In the genomic region with DNA sequence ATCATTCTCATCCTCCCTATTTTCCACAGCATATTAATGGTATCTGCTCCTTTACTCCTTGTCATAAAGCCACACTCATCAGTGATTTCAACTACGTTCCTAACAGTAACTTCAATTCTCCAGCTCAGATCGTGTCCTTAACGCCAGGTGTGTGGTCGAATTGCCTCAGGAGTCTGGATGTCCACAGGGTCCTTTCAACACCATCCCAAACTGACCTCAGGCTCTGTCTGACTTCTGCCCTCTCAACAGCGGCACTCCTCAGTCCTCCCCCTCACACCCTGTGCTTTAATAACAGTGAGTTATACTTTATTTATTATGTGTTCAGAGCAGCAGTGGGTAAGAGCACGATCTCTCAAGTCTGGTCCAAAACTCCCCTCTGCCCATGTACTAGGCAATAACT, we compare ENCODE assay signal across 19 cellular contexts. TPM values are rescaled to one million over a fixed set of nuclear protein-coding genes. Genes with fewer than 3 reads are reported as not detected.
A peak's percentile ranks its signal among the peaks of the same experiment; 100 is the strongest.
DNase-seq lines count a peak whose midpoint lies in the region; ATAC-seq and TF ChIP-seq lines count a peak whose summit lies in the region.
"Had no signal": no experiment of that assay in that cellular context is flagged by ENCODE, and none has a peak within 500 bp of the region (broad histone marks: within the 10 kb centered on the region; RNA-seq: fewer than 3 reads in every experiment).

No MANE protein-coding gene starts in this region.

- no peak overlapping the region for H3K18ac ChIP-seq in IMR-90 (ENCODE audit: low read depth, low read length)

- no peaks in the 10 kb centered on the region; the same call in 1 of the 2 replicates for H4K20me1 ChIP-seq in IMR-90 (ENCODE audit: insufficient read depth, low read length)
- H4K20me1 ChIP-seq: BLaER1 treated with 17β-estradiol and CSF1 and Interleukin-3, amounts not matched to agents 10 nM and 100 nM had no signal

- TF ChIP-seq CTCF in IMR-90 (conservative IDR thresholded peaks at IDR 0.05; ENCODE audit: low read depth, low read length), result no peak
- TF ChIP-seq CTCF in nephron (IDR thresholded peaks at IDR 0.05; ENCODE audit: unreplicated experiment in 3 of 3), result no peak
- TF ChIP-seq CTCF in left ventricle myocardium inferior (IDR thresholded peaks at IDR 0.05; ENCODE audit: borderline replicate concordance), result no peak

- H4K5ac ChIP-seq in IMR-90 (ENCODE audit: low read depth, low read length), result no peak overlapping the region

- POLR2A ChIA-PET in IMR-90 (lab: Charles Lee; ENCODE audit: unreplicated experiment), result no interaction called here
- POLR2A ChIA-PET in CD4-positive, alpha-beta memory T cell (lab: Charles Lee; ENCODE audit: partially characterized antibody), result no interaction called here

- no peak overlapping the region for H4K8ac ChIP-seq in IMR-90 (ENCODE audit: low read depth in 2 of 2, low read length in 2 of 2)

- H4K91ac ChIP-seq in IMR-90 (ENCODE audit: insufficient read depth, low read depth, low read length), result no peak overlapping the region

- no peak overlapping the region for H3K56ac ChIP-seq in IMR-90 (ENCODE audit: extremely low read depth, insufficient read depth, low read length)

- peak overlapping the region; percentile 75 for H2AK9ac ChIP-seq in IMR-90 (replicated peaks; ENCODE audit: low read depth, low read length, poor library complexity)

- BruUV-seq in IMR-90 (replicated peaks; lab: Mats Ljungman, UMichigan), result no TSS peak

- no peak overlapping the region for H3K4ac ChIP-seq in IMR-90 (ENCODE audit: low read depth, low read length)

- no peak for TF ChIP-seq POLR2A in IMR-90 (IDR thresholded peaks at IDR 0.05; ENCODE audit: low read depth, low read length)

- dilution Hi-C loops in IMR-90 (cut with HindIII; ENCODE audit: low sequenced_read_pairs, unreplicated experiment), result no loop called here

- H3K4me1 ChIP-seq in IMR-90 (ENCODE audit: control insufficient read depth, insufficient read depth, low read length) (no peaks in the 10 kb centered on the region), left ventricle myocardium inferior (peaks cover 12% of the 10 kb centered on the region)
- H3K4me1 ChIP-seq in CD4-positive, alpha-beta memory T cell (ENCODE audit: insufficient read depth, low read length), result no peaks in the 10 kb centered on the region

- no peak overlapping the region for H3K23ac ChIP-seq in IMR-90 (ENCODE audit: low read depth, low read length)

- WGBS in IMR-90 (ENCODE audit: extremely low coverage in 2 of 2, insufficient read length in 1 of 2), 2 experiments, result 100% methylated on average over 1 of the region's 6 CpGs; no CpG with 5 or more reads in 1 of the 2 experiments

- no peak overlapping the region for H3K4me2 ChIP-seq in IMR-90 (ENCODE audit: low read depth, low read length)
- H3K4me2 ChIP-seq: BLaER1 treated with 17β-estradiol and CSF1 and Interleukin-3, amounts not matched to agents 10 nM and 100 nM had no signal

- no peak overlapping the region for H3K4me3 Mint-ChIP-seq in nephron
- H3K4me3 Mint-ChIP-seq in stimulated activated effector memory CD8-positive, alpha-beta T cell treated with anti-CD3 and anti-CD28 coated beads, Interleukin-12 subunit alpha, Interleukin-12 subunit beta, amount 100 ng/mL, for 72 hours, result no peak overlapping the region
- H3K4me3 Mint-ChIP-seq in CD4-positive, alpha-beta memory T cell, result no peak overlapping the region
- H3K4me3 Mint-ChIP-seq: B cell; CD4-positive, alpha-beta T cell; CD8-positive, alpha-beta memory T cell had no signal

- no peak overlapping the region for H3K14ac ChIP-seq in IMR-90 (replicated peaks; ENCODE audit: low read depth, low read length)

- H2AK5ac ChIP-seq in IMR-90 (ENCODE audit: low read depth, low read length), result no peak overlapping the region

- in situ Hi-C loops in IMR-90 (cut with MboI; ENCODE audit: low sequenced_read_pairs), result no loop called here

- no peak overlapping the region for H3K9ac ChIP-seq in IMR-90 (ENCODE audit: low read depth, low read length)
- H3K9ac ChIP-seq: BLaER1 treated with 17β-estradiol and CSF1 and Interleukin-3, amounts not matched to agents 10 nM and 100 nM had no signal

- ATAC-seq in IMR-90 (ENCODE audit: low read depth), result no peak
- ATAC-seq in stimulated activated effector memory CD8-positive, alpha-beta T cell treated with anti-CD3 and anti-CD28 coated beads, Interleukin-12 subunit alpha, Interleukin-12 subunit beta, amount 100 ng/mL, for 72 hours, result peak; percentile 8

- H3K9me3 ChIP-seq in IMR-90 (ENCODE audit: control insufficient read depth, insufficient read depth, low read length) (no peaks in the 10 kb centered on the region), left ventricle myocardium inferior (replicated peaks) (no peaks in the 10 kb centered on the region)
- no peaks in the 10 kb centered on the region for H3K9me3 ChIP-seq in CD4-positive, alpha-beta memory T cell (ENCODE audit: control insufficient read depth in 1 of 2, low read length in 2 of 2)

- H3K9me1 ChIP-seq in IMR-90 (ENCODE audit: insufficient read depth, low read length), result 0 out of 2 replicates have a peak, but pooled peaks cover 3% of the 10 kb centered on the region

- H3K9me3 Mint-ChIP-seq in nephron, result peaks cover 7% of the 10 kb centered on the region
- H3K9me3 Mint-ChIP-seq in stimulated activated effector memory CD8-positive, alpha-beta T cell treated with anti-CD3 and anti-CD28 coated beads, Interleukin-12 subunit alpha, Interleukin-12 subunit beta, amount 100 ng/mL, for 72 hours, result no peaks in the 10 kb centered on the region
- H3K9me3 Mint-ChIP-seq in CD4-positive, alpha-beta memory T cell, result peaks cover 0 to 2% (median 0%) of the 10 kb centered on the region in 8 donors
- H3K9me3 Mint-ChIP-seq: CD4-positive, alpha-beta T cell; CD8-positive, alpha-beta memory T cell had no signal

- H2BK20ac ChIP-seq in IMR-90 (ENCODE audit: low read depth, low read length), result no peak overlapping the region

- no peak for TF ChIP-seq RAD21 in IMR-90 (IDR thresholded peaks at IDR 0.05; ENCODE audit: low read length)

- H3K4me3 ChIP-seq in IMR-90 (ENCODE audit: insufficient read depth, low read depth, low read length) (no peak overlapping the region), left ventricle myocardium inferior (no peak overlapping the region)
- H3K4me3 ChIP-seq in CD4-positive, alpha-beta memory T cell (ENCODE audit: low read length in 2 of 2), result no peak overlapping the region
- H3K4me3 ChIP-seq: BLaER1 treated with 17β-estradiol and CSF1 and Interleukin-3, amounts not matched to agents 10 nM and 100 nM had no signal

- peaks cover 36% of the 10 kb centered on the region for H3K36me3 ChIP-seq in IMR-90 (ENCODE audit: control insufficient read depth, insufficient read depth, low read length)
- H3K36me3 ChIP-seq in left ventricle myocardium inferior, result peaks cover 57% of the 10 kb centered on the region
- H3K36me3 ChIP-seq in CD4-positive, alpha-beta memory T cell (ENCODE audit: insufficient read depth, low read length), result no peaks in the 10 kb centered on the region

- no peak overlapping the region for H2BK15ac ChIP-seq in IMR-90 (ENCODE audit: low read depth, low read length)

- no peak overlapping the region for H3K27ac ChIP-seq in IMR-90 (ENCODE audit: insufficient read depth, low read length)
- peak overlapping the region; percentile 82 for H3K27ac ChIP-seq in epithelial cell of prostate
- H3K27ac ChIP-seq in left ventricle myocardium inferior (replicated peaks), result no peak overlapping the region
- no peak overlapping the region for H3K27ac ChIP-seq in CD4-positive, alpha-beta memory T cell (ENCODE audit: low read depth, low read length)
- H3K27ac ChIP-seq: BLaER1 treated with 17β-estradiol and CSF1 and Interleukin-3, amounts not matched to agents 10 nM and 100 nM; C4-2B had no signal

- no peak overlapping the region for H2BK5ac ChIP-seq in IMR-90 (ENCODE audit: low read depth, low read length, poor library complexity, severe bottlenecking)

- H3K27me3 ChIP-seq in IMR-90 (ENCODE audit: control insufficient read depth, insufficient read depth, low read length) (no peaks in the 10 kb centered on the region), left ventricle myocardium inferior (ENCODE audit: low read depth) (no peaks in the 10 kb centered on the region)
- H3K27me3 ChIP-seq in CD4-positive, alpha-beta memory T cell (ENCODE audit: insufficient read depth, low read length), result no peaks in the 10 kb centered on the region
- H3K27me3 ChIP-seq: BLaER1 treated with 17β-estradiol and CSF1 and Interleukin-3, amounts not matched to agents 10 nM and 100 nM had no signal

- no peaks in the 10 kb centered on the region for H3K27me3 Mint-ChIP-seq in nephron (ENCODE audit: low read depth)
- H3K27me3 Mint-ChIP-seq in CD4-positive, alpha-beta memory T cell, result no peaks in the 10 kb centered on the region
- H3K27me3 Mint-ChIP-seq: B cell; CD4-positive, alpha-beta T cell had no signal

- peak overlapping the region in 2 of 3 experiments; percentile 0 to 1 for H3K27ac Mint-ChIP-seq in nephron
- no peak overlapping the region for H3K27ac Mint-ChIP-seq in stimulated activated effector memory CD8-positive, alpha-beta T cell treated with anti-CD3 and anti-CD28 coated beads, Interleukin-12 subunit alpha, Interleukin-12 subunit beta, amount 100 ng/mL, for 72 hours
- H3K27ac Mint-ChIP-seq in CD4-positive, alpha-beta memory T cell, result peak overlapping the region in 1 of 7 donors; percentile 76
- H3K27ac Mint-ChIP-seq: B cell; CD4-positive, alpha-beta T cell; CD8-positive, alpha-beta memory T cell had no signal

- DNase-seq in IMR-90 (no peak), epithelial cell of prostate (ENCODE audit: low read depth, low spot score) (no peak), NCI-H2227 treated with DMSO at 0.1 percent for 48 hours (lab: John Stamatoyannopoulos, UW) (no peak), left ventricle myocardium inferior (no peak), NCI-H226 (no peak)
- DNase-seq in stimulated activated effector memory CD8-positive, alpha-beta T cell treated with anti-CD3 and anti-CD28 coated beads, Interleukin-12 subunit alpha, Interleukin-12 subunit beta, amount 100 ng/mL, for 72 hours (ENCODE audit: low spot score in 2 of 2), result no peak
- DNase-seq in CD4-positive, alpha-beta memory T cell, result no peak
- DNase-seq: 8988T; ACHN; CD4-positive, alpha-beta T cell; CD8-positive, alpha-beta memory T cell; COR-L47; DMS79 treated with DMSO at 0.1 percent for 48 hours; GF-D8 had no signal

- peak overlapping the region; percentile 54 for H2AFZ ChIP-seq in IMR-90 (replicated peaks; ENCODE audit: low read length, poor library complexity)

- H3K36me3 Mint-ChIP-seq in nephron (ENCODE audit: low read depth), result peaks cover 79% of the 10 kb centered on the region
- no peaks in the 10 kb centered on the region for H3K36me3 Mint-ChIP-seq in stimulated activated effector memory CD8-positive, alpha-beta T cell treated with anti-CD3 and anti-CD28 coated beads, Interleukin-12 subunit alpha, Interleukin-12 subunit beta, amount 100 ng/mL, for 72 hours
- H3K36me3 Mint-ChIP-seq in CD4-positive, alpha-beta memory T cell, result peaks cover 0 to 4% of the 10 kb centered on the region in 2 donors
- H3K36me3 Mint-ChIP-seq: CD8-positive, alpha-beta memory T cell had no signal

- CTCF ChIA-PET in IMR-90 (lab: Yijun Ruan, JAX), result interaction anchor here (1.1 kb wide), 1 partner anchor 203 kb away, joined by 3 read pairs; no protein-coding TSS in a partner anchor
- CTCF ChIA-PET in CD4-positive, alpha-beta memory T cell (lab: Charles Lee; ENCODE audit: partially characterized antibody), result interaction anchor here (0.8 to 2.0 kb wide), 2 partner anchors 10 to 12 kb away, joined by 5 read pairs; no protein-coding TSS in a partner anchor

- H3K4me1 Mint-ChIP-seq in nephron, result no peaks in the 10 kb centered on the region
- H3K4me1 Mint-ChIP-seq in stimulated activated effector memory CD8-positive, alpha-beta T cell treated with anti-CD3 and anti-CD28 coated beads, Interleukin-12 subunit alpha, Interleukin-12 subunit beta, amount 100 ng/mL, for 72 hours, result no peaks in the 10 kb centered on the region
- no peaks in the 10 kb centered on the region for H3K4me1 Mint-ChIP-seq in CD4-positive, alpha-beta memory T cell
- H3K4me1 Mint-ChIP-seq: B cell; CD8-positive, alpha-beta memory T cell had no signal

- intact Hi-C loops in IMR-90 (cut with micrococcal nuclease) (no loop called here), left ventricle myocardium inferior (cut with micrococcal nuclease) (no loop called here)
- intact Hi-C loops in CD4-positive, alpha-beta memory T cell (cut with micrococcal nuclease), result no loop called here

- H3K79me1 ChIP-seq in IMR-90 (ENCODE audit: low read depth in 1 of 2, low read length in 2 of 2), result peaks cover 12% of the 10 kb centered on the region in 2 experiments; a peak in 3 of 4 replicates

- no peak overlapping the region for H2BK120ac ChIP-seq in IMR-90 (ENCODE audit: low read depth, low read length)

RNA-seq across cellular contexts. Expression of a gene that starts 42.4 kb away (rescaled TPM):
- 0.36 and 1.4 TPM in 2 replicates for total RNA-seq in IMR-90 (2012; rRNA removed)
- 0.83 and 0.99 TPM in 2 replicates for polyA plus RNA-seq in IMR-90 (2012; rRNA removed)
- polyA plus RNA-seq in IMR-90 (2012; cell fraction: cytosol; rRNA removed), result 0.20 TPM in 1 of 2 replicates, not detected in the other
- 0.09 and 1.2 TPM in 2 replicates for polyA plus RNA-seq in IMR-90 (2012; cell fraction: nucleus; rRNA removed; ENCODE audit: low replicate concordance)
- 52.5 TPM for total RNA-seq in left ventricle myocardium inferior
- 1 to 10 TPM in 1 of 2 experiments, under 1 TPM in 1; 0.50 to 1.3 TPM for total RNA-seq in CD4-positive, alpha-beta memory T cell
- under 1 TPM in 1 of 2 donors, not detected in 1; 0.15 TPM for polyA plus RNA-seq in CD4-positive, alpha-beta memory T cell
- total RNA-seq: B cell had no signal
- polyA plus RNA-seq: BJ; CD8-positive, alpha-beta memory T cell had no signal

Comparison
In these comparisons a context has a peak if more than half of its experiments do, and no peak if none do; other contexts are left out.
1. RNA of a gene that starts 42.4 kb away (total RNA-seq): 52.5 TPM in left ventricle myocardium inferior (single experiment); 0.50 to 1.3 TPM in CD4-positive, alpha-beta memory T cell and 0.36 to 1.4 TPM in IMR-90; every median in the first group is over 10 times any median in the second.